In genomic region chr11:64969209-64969608, GRCh38 we compare ENCODE assay signal across 14 cellular contexts. TPM values are rescaled to one million over a fixed set of nuclear protein-coding genes. Genes with fewer than 3 reads are reported as not detected.
DNase-seq lines count a peak whose midpoint lies in the region; ATAC-seq and TF ChIP-seq lines count a peak whose summit lies in the region.
"Had no signal": no experiment of that assay in that cellular context is flagged by ENCODE, and none has a peak within 500 bp of the region (broad histone marks: within the 10 kb centered on the region; RNA-seq: fewer than 3 reads in every experiment).

No MANE protein-coding gene starts in this region.

- peak overlapping the region; percentile 64 for H3K27ac Mint-ChIP-seq in stimulated activated naive CD8-positive, alpha-beta T cell treated with anti-CD3 and anti-CD28 coated beads, Interleukin-15, Interleukin-2, amounts not matched to agents 100 ng/mL and 50 ng/mL, for 24 hours
- H3K27ac Mint-ChIP-seq in stimulated activated naive CD8-positive, alpha-beta T cell treated with anti-CD3 and anti-CD28 coated beads, Interleukin-15, amount 100 ng/mL, for 72 hours, result peak overlapping the region in 1 of 2 donors; percentile 81
- H3K27ac Mint-ChIP-seq: activated naive CD8-positive, alpha-beta T cell had no signal

- no peak for TF ChIP-seq POLR2A in spleen (IDR thresholded peaks at IDR 0.05)

- H3K36me3 Mint-ChIP-seq in stimulated activated naive CD8-positive, alpha-beta T cell treated with anti-CD3 and anti-CD28 coated beads, Interleukin-15, Interleukin-2, amounts not matched to agents 100 ng/mL and 50 ng/mL, for 24 hours (ENCODE audit: low read depth), result peaks cover 4% of the 10 kb centered on the region
- H3K36me3 Mint-ChIP-seq: activated naive CD8-positive, alpha-beta T cell had no signal

- H3K27me3 Mint-ChIP-seq in stimulated activated naive CD8-positive, alpha-beta T cell treated with anti-CD3 and anti-CD28 coated beads, Interleukin-15, Interleukin-2, amounts not matched to agents 100 ng/mL and 50 ng/mL, for 24 hours, result peaks cover 9% of the 10 kb centered on the region
- H3K27me3 Mint-ChIP-seq in stimulated activated naive CD8-positive, alpha-beta T cell treated with anti-CD3 and anti-CD28 coated beads, Interleukin-15, amount 100 ng/mL, for 72 hours, result no peaks in the 10 kb centered on the region
- H3K27me3 Mint-ChIP-seq: activated naive CD8-positive, alpha-beta T cell had no signal

- peaks cover 43% of the 10 kb centered on the region for H3K4me1 Mint-ChIP-seq in stimulated activated naive CD8-positive, alpha-beta T cell treated with anti-CD3 and anti-CD28 coated beads, Interleukin-15, Interleukin-2, amounts not matched to agents 100 ng/mL and 50 ng/mL, for 24 hours (ENCODE audit: low read depth)
- H3K4me1 Mint-ChIP-seq in stimulated activated naive CD8-positive, alpha-beta T cell treated with anti-CD3 and anti-CD28 coated beads, Interleukin-15, amount 100 ng/mL, for 72 hours, result peaks cover 58% of the 10 kb centered on the region

- DNase-seq in stimulated activated naive CD8-positive, alpha-beta T cell treated with anti-CD3 and anti-CD28 coated beads, Interleukin-15, amount 100 ng/mL, for 72 hours, result no peak
- peak; percentile 21 for DNase-seq in RPMI7951 (ENCODE audit: low read depth)
- DNase-seq in spleen, result no peak
- DNase-seq in occipital lobe (lab: John Stamatoyannopoulos, UW), result no peak
- no peak for DNase-seq in NCI-H1048 (lab: John Stamatoyannopoulos, UW)
- DNase-seq: Kasumi-1; NK-92 treated with Interleukin-12 subunit alpha and Interleukin-12 subunit beta, amount 100 ng/mL, for 24 hours had no signal

- H3K27ac ChIP-seq in spleen, result no peak overlapping the region
- H3K27ac ChIP-seq: BLaER1, VCaP had no signal

- 53 to 69% (median 66%) methylated on average over 5 of the region's 5 CpGs for WGBS in spleen, 5 donors

- H3K9me3 Mint-ChIP-seq in stimulated activated naive CD8-positive, alpha-beta T cell treated with anti-CD3 and anti-CD28 coated beads, Interleukin-15, Interleukin-2, amounts not matched to agents 100 ng/mL and 50 ng/mL, for 24 hours, result no peaks in the 10 kb centered on the region
- no peaks in the 10 kb centered on the region for H3K9me3 Mint-ChIP-seq in stimulated activated naive CD8-positive, alpha-beta T cell treated with anti-CD3 and anti-CD28 coated beads, Interleukin-15, amount 100 ng/mL, for 72 hours

- intact Hi-C loops in spleen (cut with DNase I; ENCODE audit: low total_unique reads), result no loop called here

- H3K36me3 ChIP-seq in spleen, result no peaks in the 10 kb centered on the region
- H3K36me3 ChIP-seq: BLaER1 had no signal

- H3K9me3 ChIP-seq in spleen, result no peaks in the 10 kb centered on the region
- H3K9me3 ChIP-seq: BLaER1 had no signal

- H3K27me3 ChIP-seq in spleen (replicated peaks in 1 of 7), result peaks cover 0 to 20% (median 0%) of the 10 kb centered on the region in 7 donors

- H3K4me3 ChIP-seq in spleen, result no peak overlapping the region
- H3K4me3 ChIP-seq: BLaER1, lung had no signal

- no peak overlapping the region for H3K4me3 Mint-ChIP-seq in stimulated activated naive CD8-positive, alpha-beta T cell treated with anti-CD3 and anti-CD28 coated beads, Interleukin-15, Interleukin-2, amounts not matched to agents 100 ng/mL and 50 ng/mL, for 24 hours
- H3K4me3 Mint-ChIP-seq in stimulated activated naive CD8-positive, alpha-beta T cell treated with anti-CD3 and anti-CD28 coated beads, Interleukin-15, amount 100 ng/mL, for 72 hours, result no peak overlapping the region
- H3K4me3 Mint-ChIP-seq: activated naive CD8-positive, alpha-beta T cell had no signal

- ATAC-seq in stimulated activated naive CD8-positive, alpha-beta T cell treated with anti-CD3 and anti-CD28 coated beads, Interleukin-15, amount 100 ng/mL, for 72 hours, result no peak
- ATAC-seq in esophagus mucosa (peak; percentile 83), GM21360 (IDR thresholded peaks at IDR 0.05; ENCODE audit: unreplicated experiment) (no peak)

- TF ChIP-seq CTCF in spleen (IDR thresholded peaks at IDR 0.05 in 8 of 11, conservative IDR thresholded peaks at IDR 0.05 in 3 of 11), result no peak

- peaks cover 4 to 27% (median 17%) of the 10 kb centered on the region in 6 donors for H3K4me1 ChIP-seq in spleen

RNA-seq across cellular contexts. Expression of gene MAJIN, which starts 2.7 kb away (rescaled TPM):
- total RNA-seq in RPMI7951 (2014; rRNA removed; shearing (Covaris generic)), result not detected in 2 replicates
- not detected for total RNA-seq in esophagus mucosa
- total RNA-seq in spleen, result under 1 TPM in 4 of 7 donors, not detected in 3; 0.40 to 0.98 (median 0.86) TPM
- 1 to 10 TPM in 2 of 3 donors, under 1 TPM in 1; 0.59 to 2.6 (median 1.5) TPM for polyA plus RNA-seq in spleen
- not detected for total RNA-seq in occipital lobe

RNA-seq across cellular contexts. Expression of gene BATF2, which starts 27.6 kb away (rescaled TPM):
- total RNA-seq in RPMI7951 (2014; rRNA removed; shearing (Covaris generic)), result 0.59 and 0.84 TPM in 2 replicates
- total RNA-seq in esophagus mucosa (not detected), spleen (10 to 100 TPM in 6 of 7 donors, 1 to 10 TPM in 1; 8.5 to 23.1 (median 18.6) TPM), occipital lobe (not detected)
- polyA plus RNA-seq in spleen, result 10 to 100 TPM in 1 of 3 donors, 1 to 10 TPM in 2; 4.3 to 17.1 (median 5.2) TPM

RNA-seq across cellular contexts. Expression of gene GPHA2, which starts 33.5 kb away (rescaled TPM):
- total RNA-seq in RPMI7951 (2014; rRNA removed; shearing (Covaris generic)), result not detected in 2 replicates
- total RNA-seq in esophagus mucosa (not detected), spleen (not detected), occipital lobe (not detected)
- polyA plus RNA-seq in spleen, result 1 to 10 TPM in 2 of 3 donors, under 1 TPM in 1; 0.89 to 4.4 (median 1.2) TPM
- total RNA-seq: lung had no signal

RNA-seq across cellular contexts. Expression of gene PPP2R5B, which starts 44.7 kb away (rescaled TPM):
- total RNA-seq in RPMI7951 (2014; rRNA removed; shearing (Covaris generic)), result 12.5 and 17.8 TPM in 2 replicates
- total RNA-seq in esophagus mucosa (7.0 TPM), spleen (10 to 100 TPM; 21.9 to 45.1 (median 30.4) TPM), occipital lobe (22.8 TPM)
- polyA plus RNA-seq in spleen, result 10 to 100 TPM; 10.8 to 25.4 (median 15.2) TPM

RNA-seq across cellular contexts. Expression of gene ARL2, which starts 44.8 kb away (rescaled TPM):
- 166 and 176 TPM in 2 replicates for total RNA-seq in RPMI7951 (2014; rRNA removed; shearing (Covaris generic))
- 43.9 TPM for total RNA-seq in esophagus mucosa
- 10 to 100 TPM; 44.5 to 76.5 (median 54.8) TPM for total RNA-seq in spleen
- 100 to 1,000 TPM in 1 of 3 donors, 10 to 100 TPM in 2; 53.0 to 110 (median 69.9) TPM for polyA plus RNA-seq in spleen
- 31.2 TPM for total RNA-seq in occipital lobe
